In genomic region chr17:79821331-79822095, GRCh38 we compare ENCODE assay signal across 1 cellular context.
TF ChIP-seq lines count a peak whose summit lies in the region.

No MANE protein-coding gene starts in this region.

TF ChIP-seq in HepG2, 621 proteins besides CTCF, POLR2A, EP300 and RAD21 (continued from another document and continues in another):
- no peak for TF ChIP-seq PRDM4 (CRISPR knock-in tag; IDR thresholded peaks at IDR 0.05; ENCODE audit: borderline replicate concordance)
- TF ChIP-seq ARNT (IDR thresholded peaks at IDR 0.05) = no peak
- TF ChIP-seq, protein P1, sequence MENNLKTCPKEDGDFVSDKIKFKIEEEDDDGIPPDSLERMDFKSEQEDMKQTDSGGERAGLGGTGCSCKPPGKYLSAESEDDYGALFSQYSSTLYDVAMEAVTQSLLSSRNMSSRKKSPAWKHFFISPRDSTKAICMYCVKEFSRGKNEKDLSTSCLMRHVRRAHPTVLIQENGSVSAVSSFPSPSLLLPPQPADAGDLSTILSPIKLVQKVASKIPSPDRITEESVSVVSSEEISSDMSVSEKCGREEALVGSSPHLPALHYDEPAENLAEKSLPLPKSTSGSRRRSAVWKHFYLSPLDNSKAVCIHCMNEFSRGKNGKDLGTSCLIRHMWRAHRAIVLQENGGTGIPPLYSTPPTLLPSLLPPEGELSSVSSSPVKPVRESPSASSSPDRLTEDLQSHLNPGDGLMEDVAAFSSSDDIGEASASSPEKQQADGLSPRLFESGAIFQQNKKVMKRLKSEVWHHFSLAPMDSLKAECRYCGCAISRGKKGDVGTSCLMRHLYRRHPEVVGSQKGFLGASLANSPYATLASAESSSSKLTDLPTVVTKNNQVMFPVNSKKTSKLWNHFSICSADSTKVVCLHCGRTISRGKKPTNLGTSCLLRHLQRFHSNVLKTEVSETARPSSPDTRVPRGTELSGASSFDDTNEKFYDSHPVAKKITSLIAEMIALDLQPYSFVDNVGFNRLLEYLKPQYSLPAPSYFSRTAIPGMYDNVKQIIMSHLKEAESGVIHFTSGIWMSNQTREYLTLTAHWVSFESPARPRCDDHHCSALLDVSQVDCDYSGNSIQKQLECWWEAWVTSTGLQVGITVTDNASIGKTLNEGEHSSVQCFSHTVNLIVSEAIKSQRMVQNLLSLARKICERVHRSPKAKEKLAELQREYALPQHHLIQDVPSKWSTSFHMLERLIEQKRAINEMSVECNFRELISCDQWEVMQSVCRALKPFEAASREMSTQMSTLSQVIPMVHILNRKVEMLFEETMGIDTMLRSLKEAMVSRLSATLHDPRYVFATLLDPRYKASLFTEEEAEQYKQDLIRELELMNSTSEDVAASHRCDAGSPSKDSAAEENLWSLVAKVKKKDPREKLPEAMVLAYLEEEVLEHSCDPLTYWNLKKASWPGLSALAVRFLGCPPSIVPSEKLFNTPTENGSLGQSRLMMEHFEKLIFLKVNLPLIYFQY (CRISPR knock-in tag; IDR thresholded peaks at IDR 0.05; ENCODE audit: borderline replicate concordance) = no peak
- TF ChIP-seq NCOA2 (CRISPR knock-in tag; IDR thresholded peaks at IDR 0.05) = peak; percentile 92
- TF ChIP-seq AHR (CRISPR knock-in tag; IDR thresholded peaks at IDR 0.05) = peak; percentile 45; the same call in 1 of the 2 replicates
- TF ChIP-seq, protein P2, sequence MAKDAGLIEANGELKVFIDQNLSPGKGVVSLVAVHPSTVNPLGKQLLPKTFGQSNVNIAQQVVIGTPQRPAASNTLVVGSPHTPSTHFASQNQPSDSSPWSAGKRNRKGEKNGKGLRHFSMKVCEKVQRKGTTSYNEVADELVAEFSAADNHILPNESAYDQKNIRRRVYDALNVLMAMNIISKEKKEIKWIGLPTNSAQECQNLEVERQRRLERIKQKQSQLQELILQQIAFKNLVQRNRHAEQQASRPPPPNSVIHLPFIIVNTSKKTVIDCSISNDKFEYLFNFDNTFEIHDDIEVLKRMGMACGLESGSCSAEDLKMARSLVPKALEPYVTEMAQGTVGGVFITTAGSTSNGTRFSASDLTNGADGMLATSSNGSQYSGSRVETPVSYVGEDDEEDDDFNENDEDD (CRISPR knock-in tag; IDR thresholded peaks at IDR 0.05; ENCODE audit: borderline replicate concordance) = peak; percentile 28; the same call in 1 of the 2 replicates
- no peak for TF ChIP-seq ATM (IDR thresholded peaks at IDR 0.05; ENCODE audit: borderline replicate concordance)
- TF ChIP-seq ZNF567 (CRISPR knock-in tag; IDR thresholded peaks at IDR 0.05; ENCODE audit: borderline replicate concordance) = no peak
- TF ChIP-seq SNAPC5 (CRISPR knock-in tag; IDR thresholded peaks at IDR 0.05; ENCODE audit: borderline replicate concordance) = no peak
- 0 out of 2 replicates have a peak, but pooled peaks have one; percentile 58 for TF ChIP-seq ZNF33B (CRISPR knock-in tag; IDR thresholded peaks at IDR 0.05)
- 0 out of 2 replicates have a peak, but pooled peaks have one; percentile 40 for TF ChIP-seq KLF9 (CRISPR knock-in tag; IDR thresholded peaks at IDR 0.05; ENCODE audit: low read depth)
- TF ChIP-seq HHEX (CRISPR knock-in tag; IDR thresholded peaks at IDR 0.05) = peak; percentile 74
- TF ChIP-seq ZSCAN30 (CRISPR knock-in tag; IDR thresholded peaks at IDR 0.05) = no peak
- peak; percentile 57; the same call in 1 of the 2 replicates for TF ChIP-seq GATAD1 (CRISPR knock-in tag; IDR thresholded peaks at IDR 0.05)
- TF ChIP-seq NCOA5 (CRISPR knock-in tag; IDR thresholded peaks at IDR 0.05) = no peak
- peak; percentile 68 for TF ChIP-seq ZNF709 (CRISPR knock-in tag; IDR thresholded peaks at IDR 0.05)
- TF ChIP-seq SIN3B (IDR thresholded peaks at IDR 0.05; ENCODE audit: low read length) = no peak
- TF ChIP-seq ZNF224 (CRISPR knock-in tag; IDR thresholded peaks at IDR 0.05) = no peak
- TF ChIP-seq, protein P3, sequence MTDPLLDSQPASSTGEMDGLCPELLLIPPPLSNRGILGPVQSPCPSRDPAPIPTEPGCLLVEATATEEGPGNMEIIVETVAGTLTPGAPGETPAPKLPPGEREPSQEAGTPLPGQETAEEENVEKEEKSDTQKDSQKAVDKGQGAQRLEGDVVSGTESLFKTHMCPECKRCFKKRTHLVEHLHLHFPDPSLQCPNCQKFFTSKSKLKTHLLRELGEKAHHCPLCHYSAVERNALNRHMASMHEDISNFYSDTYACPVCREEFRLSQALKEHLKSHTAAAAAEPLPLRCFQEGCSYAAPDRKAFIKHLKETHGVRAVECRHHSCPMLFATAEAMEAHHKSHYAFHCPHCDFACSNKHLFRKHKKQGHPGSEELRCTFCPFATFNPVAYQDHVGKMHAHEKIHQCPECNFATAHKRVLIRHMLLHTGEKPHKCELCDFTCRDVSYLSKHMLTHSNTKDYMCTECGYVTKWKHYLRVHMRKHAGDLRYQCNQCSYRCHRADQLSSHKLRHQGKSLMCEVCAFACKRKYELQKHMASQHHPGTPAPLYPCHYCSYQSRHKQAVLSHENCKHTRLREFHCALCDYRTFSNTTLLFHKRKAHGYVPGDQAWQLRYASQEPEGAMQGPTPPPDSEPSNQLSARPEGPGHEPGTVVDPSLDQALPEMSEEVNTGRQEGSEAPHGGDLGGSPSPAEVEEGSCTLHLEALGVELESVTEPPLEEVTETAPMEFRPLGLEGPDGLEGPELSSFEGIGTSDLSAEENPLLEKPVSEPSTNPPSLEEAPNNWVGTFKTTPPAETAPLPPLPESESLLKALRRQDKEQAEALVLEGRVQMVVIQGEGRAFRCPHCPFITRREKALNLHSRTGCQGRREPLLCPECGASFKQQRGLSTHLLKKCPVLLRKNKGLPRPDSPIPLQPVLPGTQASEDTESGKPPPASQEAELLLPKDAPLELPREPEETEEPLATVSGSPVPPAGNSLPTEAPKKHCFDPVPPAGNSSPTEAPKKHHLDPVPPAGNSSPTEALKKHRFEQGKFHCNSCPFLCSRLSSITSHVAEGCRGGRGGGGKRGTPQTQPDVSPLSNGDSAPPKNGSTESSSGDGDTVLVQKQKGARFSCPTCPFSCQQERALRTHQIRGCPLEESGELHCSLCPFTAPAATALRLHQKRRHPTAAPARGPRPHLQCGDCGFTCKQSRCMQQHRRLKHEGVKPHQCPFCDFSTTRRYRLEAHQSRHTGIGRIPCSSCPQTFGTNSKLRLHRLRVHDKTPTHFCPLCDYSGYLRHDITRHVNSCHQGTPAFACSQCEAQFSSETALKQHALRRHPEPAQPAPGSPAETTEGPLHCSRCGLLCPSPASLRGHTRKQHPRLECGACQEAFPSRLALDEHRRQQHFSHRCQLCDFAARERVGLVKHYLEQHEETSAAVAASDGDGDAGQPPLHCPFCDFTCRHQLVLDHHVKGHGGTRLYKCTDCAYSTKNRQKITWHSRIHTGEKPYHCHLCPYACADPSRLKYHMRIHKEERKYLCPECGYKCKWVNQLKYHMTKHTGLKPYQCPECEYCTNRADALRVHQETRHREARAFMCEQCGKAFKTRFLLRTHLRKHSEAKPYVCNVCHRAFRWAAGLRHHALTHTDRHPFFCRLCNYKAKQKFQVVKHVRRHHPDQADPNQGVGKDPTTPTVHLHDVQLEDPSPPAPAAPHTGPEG (CRISPR knock-in tag; IDR thresholded peaks at IDR 0.05) = 0 out of 2 replicates have a peak, but pooled peaks have one; percentile 24
- peak; percentile 89 for TF ChIP-seq ZKSCAN8 (CRISPR knock-in tag; IDR thresholded peaks at IDR 0.05; ENCODE audit: borderline replicate concordance)
- TF ChIP-seq ZNF234 (CRISPR knock-in tag; conservative IDR thresholded peaks at IDR 0.05) = no peak
- TF ChIP-seq MIER3 (CRISPR knock-in tag; IDR thresholded peaks at IDR 0.05; ENCODE audit: borderline replicate concordance) = peak; percentile 97
- peak; percentile 98 for TF ChIP-seq FOXK1 (CRISPR knock-in tag; IDR thresholded peaks at IDR 0.05; ENCODE audit: borderline replicate concordance, low read depth)
- TF ChIP-seq MXD4 (CRISPR knock-in tag; IDR thresholded peaks at IDR 0.05) = 0 out of 2 replicates have a peak, but pooled peaks have one; percentile 31
- TF ChIP-seq AKNA (CRISPR knock-in tag; IDR thresholded peaks at IDR 0.05; ENCODE audit: borderline replicate concordance) = no peak
- peak; percentile 25; the same call in 1 of the 2 replicates for TF ChIP-seq NFAT5 (CRISPR knock-in tag; IDR thresholded peaks at IDR 0.05)
- TF ChIP-seq ZBTB20 (CRISPR knock-in tag; IDR thresholded peaks at IDR 0.05; ENCODE audit: borderline replicate concordance, low read depth) = peak; percentile 76; the same call in 1 of the 2 replicates
- TF ChIP-seq KDM1A (CRISPR knock-in tag; IDR thresholded peaks at IDR 0.05) = peak; percentile 85; the same call in 1 of the 2 replicates
- no peak; the same call in 1 of the 2 replicates for TF ChIP-seq TCF7 (IDR thresholded peaks at IDR 0.05; ENCODE audit: low read depth)
- no peak for TF ChIP-seq ZNF20 (CRISPR knock-in tag; IDR thresholded peaks at IDR 0.05)
- TF ChIP-seq BRCA1 (CRISPR knock-in tag; IDR thresholded peaks at IDR 0.05) = no peak
- peak; percentile 78; the same call in 1 of the 2 replicates for TF ChIP-seq ZMYM4 (CRISPR knock-in tag; IDR thresholded peaks at IDR 0.05)
- TF ChIP-seq ELF3 (CRISPR knock-in tag; IDR thresholded peaks at IDR 0.05) = peak; percentile 77
